8 cellular contexts compared by ENCODE assay signal in the genomic region with DNA sequence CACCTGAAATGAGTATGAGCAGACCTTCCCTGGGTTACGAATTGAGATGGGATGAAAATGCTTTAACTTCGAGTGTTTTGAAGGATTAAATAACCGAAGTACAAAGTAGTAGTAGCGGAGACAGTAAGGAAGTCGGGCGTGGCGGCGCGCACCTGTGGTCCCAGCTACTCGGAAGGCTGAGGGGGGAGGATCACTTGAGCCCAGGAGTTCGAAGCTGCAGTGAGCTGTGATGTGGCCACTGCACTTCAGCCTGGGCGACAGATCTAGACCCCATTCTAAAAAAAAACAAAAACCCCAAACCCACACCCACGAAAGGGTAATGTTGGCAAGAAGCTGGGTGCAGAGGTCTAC. TPM values are rescaled to one million over a fixed set of nuclear protein-coding genes. Genes with fewer than 3 reads are reported as not detected.
DNase-seq lines count a peak whose midpoint lies in the region; ATAC-seq and TF ChIP-seq lines count a peak whose summit lies in the region.
"Not testable (repeated sequence)": the region's sequence is repeated elsewhere in the genome, so short reads cannot be mapped to it uniquely, and the experiment has no call there.

No MANE protein-coding gene starts in this region.

- not testable (repeated sequence) for H3K27ac Mint-ChIP-seq in activated CD8-positive, alpha-beta memory T cell treated with anti-CD3 and anti-CD28 coated beads, Interleukin-2, amount 10 ng/mL, durations not matched to agents 7 days and 5 days; stimulated activated naive B cell treated with anti-CD40 and anti-IgM and Interleukin-4, amounts not matched to agents 10 μg/mL and 1 μg/mL and 100 μg/mL, for 72 hours

- not testable (repeated sequence) for TF ChIP-seq CTCF in left lung (IDR thresholded peaks at IDR 0.05)

- not testable (repeated sequence) for H3K4me3 Mint-ChIP-seq in activated CD8-positive, alpha-beta memory T cell treated with anti-CD3 and anti-CD28 coated beads, Interleukin-2, amount 10 ng/mL, durations not matched to agents 7 days and 5 days; stimulated activated naive B cell treated with anti-CD40 and anti-IgM and Interleukin-4, amounts not matched to agents 10 μg/mL and 1 μg/mL and 100 μg/mL, for 72 hours

- not testable (repeated sequence) for H3K27me3 ChIP-seq in left lung

- not testable (repeated sequence) for H3K27ac ChIP-seq in left lung

- not testable (repeated sequence) for H3K4me3 ChIP-seq in left lung

- H3K4me1 Mint-ChIP-seq in activated CD8-positive, alpha-beta memory T cell treated with anti-CD3 and anti-CD28 coated beads, Interleukin-2, amount 10 ng/mL, durations not matched to agents 7 days and 5 days; stimulated activated naive B cell treated with anti-CD40 and anti-IgM and Interleukin-4, amounts not matched to agents 10 μg/mL and 1 μg/mL and 100 μg/mL, for 72 hours: not testable (repeated sequence)

- intact Hi-C loops in left lung (cut with DNase I), result not testable (repeated sequence)

- H3K36me3 Mint-ChIP-seq in activated CD8-positive, alpha-beta memory T cell treated with anti-CD3 and anti-CD28 coated beads, Interleukin-2, amount 10 ng/mL, durations not matched to agents 7 days and 5 days; stimulated activated naive B cell treated with anti-CD40 and anti-IgM and Interleukin-4, amounts not matched to agents 10 μg/mL and 1 μg/mL and 100 μg/mL, for 72 hours: not testable (repeated sequence)

- not testable (repeated sequence) for H3K36me3 ChIP-seq in left lung

- H3K9me3 ChIP-seq in left lung, result not testable (repeated sequence)

- not testable (repeated sequence) for H3K4me1 ChIP-seq in left lung

- not testable (repeated sequence) for DNase-seq in activated CD8-positive, alpha-beta memory T cell treated with anti-CD3 and anti-CD28 coated beads, Interleukin-2, amount 10 ng/mL, durations not matched to agents 7 days and 5 days; left lung; stimulated activated naive B cell treated with anti-CD40 and anti-IgM and Interleukin-4, amounts not matched to agents 10 μg/mL and 1 μg/mL and 100 μg/mL, for 72 hours

- ATAC-seq in GM18511 (IDR thresholded peaks at IDR 0.05; ENCODE audit: unreplicated experiment) (peak; percentile 19), GM19438 (IDR thresholded peaks at IDR 0.05; ENCODE audit: low read depth, unreplicated experiment) (peak; percentile 12), GM21825 (IDR thresholded peaks at IDR 0.05; ENCODE audit: unreplicated experiment) (peak; percentile 8), HG02852 (IDR thresholded peaks at IDR 0.05; ENCODE audit: unreplicated experiment) (peak; percentile 18), HG03460 (IDR thresholded peaks at IDR 0.05; ENCODE audit: unreplicated experiment) (peak; percentile 10), left lung (peak; percentile 11)
- ATAC-seq in activated CD8-positive, alpha-beta memory T cell treated with anti-CD3 and anti-CD28 coated beads, Interleukin-2, amount 10 ng/mL, durations not matched to agents 7 days and 5 days, result peak; percentile 13
- peak; percentile 8 to 16 for ATAC-seq in stimulated activated naive B cell treated with anti-CD40 and anti-IgM and Interleukin-4, amounts not matched to agents 10 μg/mL and 1 μg/mL and 100 μg/mL, for 72 hours (replicated peaks)

- CTCF ChIA-PET in activated CD8-positive, alpha-beta memory T cell treated with anti-CD3 and anti-CD28 coated beads, Interleukin-2, amount 10 ng/mL, durations not matched to agents 7 days and 5 days (lab: Charles Lee), result not testable (repeated sequence)

- H3K9me3 Mint-ChIP-seq in activated CD8-positive, alpha-beta memory T cell treated with anti-CD3 and anti-CD28 coated beads, Interleukin-2, amount 10 ng/mL, durations not matched to agents 7 days and 5 days (ENCODE audit: low read depth); stimulated activated naive B cell treated with anti-CD40 and anti-IgM and Interleukin-4, amounts not matched to agents 10 μg/mL and 1 μg/mL and 100 μg/mL, for 72 hours: not testable (repeated sequence)

- not testable (repeated sequence) for H3K27me3 Mint-ChIP-seq in activated CD8-positive, alpha-beta memory T cell treated with anti-CD3 and anti-CD28 coated beads, Interleukin-2, amount 10 ng/mL, durations not matched to agents 7 days and 5 days; stimulated activated naive B cell treated with anti-CD40 and anti-IgM and Interleukin-4, amounts not matched to agents 10 μg/mL and 1 μg/mL and 100 μg/mL, for 72 hours

RNA-seq across cellular contexts. Expression of a gene that starts 15.4 kb away (rescaled TPM):
- 1 to 10 TPM; 4.4 to 7.9 TPM for total RNA-seq in activated CD8-positive, alpha-beta memory T cell treated with anti-CD3 and anti-CD28 coated beads, Interleukin-2, amount 10 ng/mL, durations not matched to agents 7 days and 5 days
- total RNA-seq in left lung, result 1 to 10 TPM; 2.0 to 2.8 TPM
